ENCODE assay signal across 8 cellular contexts in genomic region chr3:194274424-194275085, GRCh38.
DNase-seq lines count a peak whose midpoint lies in the region; ATAC-seq, FAIRE-seq and TF ChIP-seq lines count a peak whose summit lies in the region.

No MANE protein-coding gene starts in this region.

- H3K4me2 ChIP-seq in HCT116 (ENCODE audit: low read length), result peak overlapping the region; percentile 53
- no peak overlapping the region for H3K4me2 ChIP-seq in K562 (ENCODE audit: insufficient read depth, low read length)

- no peak overlapping the region for H2AFZ ChIP-seq in HCT116 (ENCODE audit: low read depth, low read length, poor library complexity, severe bottlenecking)
- H2AFZ ChIP-seq in K562 (ENCODE audit: low read depth, low read length), result no peak overlapping the region

- RAD21 ChIA-PET in HCT116 (lab: Charles Lee; ENCODE audit: low non-redundant PET in 1 of 2, low total read pairs in 2 of 2, uncharacterized antibody in 2 of 2, unreplicated experiment in 2 of 2), result interaction anchor here (0.6 to 1.0 kb wide), 2 partner anchors 41 to 1910 kb away, joined by 3 read pairs; no protein-coding TSS in a partner anchor

- TF ChIP-seq POLR2A in HCT116 (IDR thresholded peaks at IDR 0.05; ENCODE audit: borderline replicate concordance, extremely low read depth, insufficient read depth, insufficient read length) (no peak), K562 (conservative IDR thresholded peaks at IDR 0.05) (no peak)

- H3K27ac Mint-ChIP-seq in naive thymus-derived CD4-positive, alpha-beta T cell, result peak overlapping the region in 7 of 9 donors; percentile 16 to 76 (median 60)

- H3K27ac ChIP-seq in HCT116 (ENCODE audit: low read depth, low read length) (peak overlapping the region; percentile 76), K562 (ENCODE audit: extremely low read depth, low read depth, low read length) (peak overlapping the region; percentile 49; the same call in 1 of the 3 replicates)
- no peak overlapping the region for H3K27ac ChIP-seq in naive thymus-derived CD4-positive, alpha-beta T cell (ENCODE audit: low read depth, low read length)

- H3K4me3 Mint-ChIP-seq in naive thymus-derived CD4-positive, alpha-beta T cell, result no peak overlapping the region

- ATAC-seq in HCT116 (peak; percentile 39), K562 (no peak), left colon (no peak), HG02588 (IDR thresholded peaks at IDR 0.05; ENCODE audit: unreplicated experiment) (no peak), GM21367 (IDR thresholded peaks at IDR 0.05; ENCODE audit: unreplicated experiment) (no peak)
- ATAC-seq in naive thymus-derived CD4-positive, alpha-beta T cell, result no peak

- H3K36me3 ChIP-seq in HCT116 (ENCODE audit: control insufficient read depth in 1 of 2, insufficient read depth in 2 of 2, low read length in 2 of 2), result no peaks in the 10 kb centered on the region
- no peaks in the 10 kb centered on the region for H3K36me3 ChIP-seq in K562 (ENCODE audit: control insufficient read depth, insufficient read depth, low read length)
- no peaks in the 10 kb centered on the region for H3K36me3 ChIP-seq in naive thymus-derived CD4-positive, alpha-beta T cell (ENCODE audit: control insufficient read depth in 2 of 3, insufficient read depth in 3 of 3, low read length in 3 of 3)

- CTCF ChIA-PET in HCT116 (lab: Charles Lee), result interaction anchor here (1.1 kb wide), 1 partner anchor 39 kb away, joined by 5 read pairs; no protein-coding TSS in a partner anchor
- CTCF ChIA-PET in K562 (lab: Yijun Ruan, JAX; ENCODE audit: low intra/inter-chr PET ratio), result no interaction called here
- CTCF ChIA-PET in naive thymus-derived CD4-positive, alpha-beta T cell (lab: Charles Lee), result no interaction called here

- no peak for TF ChIP-seq EP300 in K562 (IDR thresholded peaks at IDR 0.05; ENCODE audit: low read length)

- TF ChIP-seq RAD21 in HCT116 (IDR thresholded peaks at IDR 0.05; ENCODE audit: low read depth), result no peak
- no peak for TF ChIP-seq RAD21 in K562 (CRISPR knock-in tag; conservative IDR thresholded peaks at IDR 0.05 in 1 of 2, IDR thresholded peaks at IDR 0.05 in 1 of 2)

- POLR2A ChIA-PET in HCT116 (lab: Charles Lee) (interaction anchor here (0.8 to 1.0 kb wide), 2 partner anchors 133 kb away, joined by 3 to 4 read pairs; no protein-coding TSS in a partner anchor), K562 (lab: Yijun Ruan, JAX) (interaction anchor here (0.7 to 1.2 kb wide), 4 partner anchors 8 to 417 kb away, joined by 3 to 4 read pairs (median 4); no protein-coding TSS in a partner anchor)
- POLR2A ChIA-PET in naive thymus-derived CD4-positive, alpha-beta T cell (lab: Charles Lee), result no interaction called here

- DNase-seq in A172 (ENCODE audit: low spot score), result peak; percentile 45
- DNase-seq in HCT116 (ENCODE audit: low read depth, low spot score), result peak; percentile 71
- DNase-seq in K562 (ENCODE audit: extremely low read depth in 1 of 4, low spot score in 3 of 4), result no peak
- no peak for DNase-seq in naive thymus-derived CD4-positive, alpha-beta T cell
- DNase-seq in left colon, result no peak
- DNase-seq in kidney glomerular epithelial cell (lab: John Stamatoyannopoulos, UW), result no peak

- peaks cover 4% of the 10 kb centered on the region for H3K9me1 ChIP-seq in K562 (ENCODE audit: control insufficient read depth, insufficient read depth, low read length)

- intact Hi-C loops in HCT116 (cut with micrococcal nuclease) (no loop called here), K562 (cut with micrococcal nuclease) (no loop called here), left colon (cut with DNase I, micrococcal nuclease) (no loop called here)
- intact Hi-C loops in naive thymus-derived CD4-positive, alpha-beta T cell (cut with micrococcal nuclease), result no loop called here

- no peaks in the 10 kb centered on the region for H3K9me2 ChIP-seq in HCT116 (ENCODE audit: insufficient read depth)

- H3K27me3 Mint-ChIP-seq in naive thymus-derived CD4-positive, alpha-beta T cell, result peaks cover 0 to 8% (median 0%) of the 10 kb centered on the region in 5 donors

- no peaks in the 10 kb centered on the region for H3K36me3 Mint-ChIP-seq in naive thymus-derived CD4-positive, alpha-beta T cell

- H3K9me3 ChIP-seq in HCT116 (ENCODE audit: control insufficient read depth in 1 of 2, insufficient read depth in 1 of 2, low read depth in 1 of 2, low read length in 2 of 2) (no peaks in the 10 kb centered on the region), K562 (replicated peaks; ENCODE audit: control insufficient read depth, insufficient read depth, low read depth, low read length) (no peaks in the 10 kb centered on the region)
- no peaks in the 10 kb centered on the region for H3K9me3 ChIP-seq in naive thymus-derived CD4-positive, alpha-beta T cell (ENCODE audit: control insufficient read depth in 2 of 3, low read length in 3 of 3)

- H3K27me3 ChIP-seq in HCT116 (ENCODE audit: insufficient read depth, low read length) (no peaks in the 10 kb centered on the region), K562 (ENCODE audit: control insufficient read depth in 2 of 2, insufficient read depth in 2 of 2, low read length in 2 of 2) (no peaks in the 10 kb centered on the region)
- H3K27me3 ChIP-seq in naive thymus-derived CD4-positive, alpha-beta T cell (ENCODE audit: control insufficient read depth in 2 of 2, insufficient read depth in 2 of 2, low read length in 2 of 2), result no peaks in the 10 kb centered on the region

- BruUV-seq in HCT116 (replicated peaks; lab: Mats Ljungman, UMichigan) (no TSS peak), K562 (replicated peaks; lab: Mats Ljungman, UMichigan) (no TSS peak)

- peak overlapping the region; percentile 11 for H3K9ac ChIP-seq in HCT116 (ENCODE audit: low read length)
- peak overlapping the region in 1 of 2 experiments; percentile 22; a peak in 1 of 4 replicates for H3K9ac ChIP-seq in K562 (ENCODE audit: insufficient read depth in 1 of 2, low read depth in 2 of 2, low read length in 2 of 2)

- 32% methylated on average over 3 of the region's 4 CpGs for WGBS in K562 (ENCODE audit: insufficient coverage, low coverage, missing lambda C conversion rate)

- peaks cover 70 to 79% of the 10 kb centered on the region in 2 experiments for H3K4me1 ChIP-seq in HCT116 (ENCODE audit: control insufficient read depth in 1 of 2, insufficient read depth in 2 of 2, low read length in 2 of 2)
- H3K4me1 ChIP-seq in K562 (replicated peaks in 1 of 2; ENCODE audit: control insufficient read depth in 2 of 2, insufficient read depth in 2 of 2, low read length in 2 of 2), result peaks cover 2 to 35% of the 10 kb centered on the region in 2 experiments; a peak in 3 of 5 replicates
- no peaks in the 10 kb centered on the region for H3K4me1 ChIP-seq in naive thymus-derived CD4-positive, alpha-beta T cell (ENCODE audit: control insufficient read depth in 2 of 2, insufficient read depth in 2 of 2, low read length in 2 of 2)

- H3K4me3 ChIP-seq in HCT116 (replicated peaks in 1 of 2; ENCODE audit: low read depth in 1 of 2, low read length in 2 of 2) (no peak overlapping the region), K562 (no peak overlapping the region)
- no peak overlapping the region for H3K4me3 ChIP-seq in naive thymus-derived CD4-positive, alpha-beta T cell (ENCODE audit: low read length)

- H3K79me2 ChIP-seq in HCT116 (ENCODE audit: insufficient read depth, low read length) (no peaks in the 10 kb centered on the region), K562 (ENCODE audit: control insufficient read depth, insufficient read depth, low read length) (no peaks in the 10 kb centered on the region)

- TF ChIP-seq CTCF in HCT116 (IDR thresholded peaks at IDR 0.05 in 2 of 3, conservative IDR thresholded peaks at IDR 0.05 in 1 of 3; ENCODE audit: borderline replicate concordance in 1 of 3, insufficient read depth in 1 of 3, low read depth in 2 of 3, low read length in 2 of 3) (no peak), K562 (IDR thresholded peaks at IDR 0.05 in 2 of 3, conservative IDR thresholded peaks at IDR 0.05 in 1 of 3; ENCODE audit: insufficient read depth in 2 of 3, low read depth in 1 of 3, low read length in 3 of 3) (peak in 1 of 3 experiments; percentile 15; a peak in 1 of 6 replicates)

- in situ Hi-C loops in K562 (cut with MboI), result no loop called here

- H4K20me1 ChIP-seq in HCT116 (ENCODE audit: insufficient read depth) (no peaks in the 10 kb centered on the region), K562 (replicated peaks; ENCODE audit: control insufficient read depth, insufficient read depth, low read length) (no peaks in the 10 kb centered on the region)

- peak; percentile 44 for FAIRE-seq in K562 (lab: Jason Lieb, UNC)

- H3K9me3 Mint-ChIP-seq in naive thymus-derived CD4-positive, alpha-beta T cell, result peaks cover 0 to 8% (median 0%) of the 10 kb centered on the region in 11 donors

- peaks cover 0 to 19% (median 11%) of the 10 kb centered on the region in 7 donors for H3K4me1 Mint-ChIP-seq in naive thymus-derived CD4-positive, alpha-beta T cell

TF ChIP-seq in K562, 482 proteins besides CTCF, POLR2A, EP300 and RAD21:
- TF ChIP-seq SIX5 (IDR thresholded peaks at IDR 0.05; ENCODE audit: borderline replicate concordance in 1 of 2, insufficient read depth in 1 of 2, low read depth in 1 of 2, low read length in 2 of 2), result no peak
- TF ChIP-seq FOSL1 (tag; conservative IDR thresholded peaks at IDR 0.05), result peak; percentile 41
- TF ChIP-seq ETS1 (conservative IDR thresholded peaks at IDR 0.05; ENCODE audit: control insufficient read depth, low read depth, low read length), result no peak
- no peak for TF ChIP-seq ZNF280A (IDR thresholded peaks at IDR 0.05; ENCODE audit: low read depth, partially characterized antibody)
- no peak for TF ChIP-seq ZNF583 (CRISPR knock-in tag; IDR thresholded peaks at IDR 0.05)

Comparison
In these comparisons a context has a peak if more than half of its experiments do, and no peak if none do; other contexts are left out.
1. DNase-seq: peak in A172 (single experiment) and HCT116 (single experiment); none in K562 (0 of 4), naive thymus-derived CD4-positive, alpha-beta T cell (0 of 9), left colon (0 of 2) and kidney glomerular epithelial cell (single experiment).